In genomic region chr2:105405291-105405690, GRCh38 we compare ENCODE assay signal across 14 cellular contexts. TPM values are rescaled to one million over a fixed set of nuclear protein-coding genes. Genes with fewer than 3 reads are reported as not detected.
A peak's percentile ranks its signal among the peaks of the same experiment; 100 is the strongest.
DNase-seq lines count a peak whose midpoint lies in the region; ATAC-seq and TF ChIP-seq lines count a peak whose summit lies in the region.
"Had no signal": no experiment of that assay in that cellular context is flagged by ENCODE, and none has a peak within 500 bp of the region (broad histone marks: within the 10 kb centered on the region; RNA-seq: fewer than 3 reads in every experiment).

No MANE protein-coding gene starts in this region.

- no peaks in the 10 kb centered on the region for H3K9me3 Mint-ChIP-seq in natural killer cell
- H3K9me3 Mint-ChIP-seq: activated T-helper 17 cell treated with anti-CD3 and anti-CD28 coated beads, Interleukin-2, amount 50 U/mL, for 72 hours had no signal

- no peaks in the 10 kb centered on the region for H3K36me3 Mint-ChIP-seq in natural killer cell
- H3K36me3 Mint-ChIP-seq: brain had no signal

- H3K27ac Mint-ChIP-seq in natural killer cell = no peak overlapping the region
- H3K27ac Mint-ChIP-seq: activated T-helper 17 cell treated with anti-CD3 and anti-CD28 coated beads, Interleukin-2, amount 50 U/mL, for 72 hours had no signal

- DNase-seq in HK-2 (ENCODE audit: unreplicated experiment) (peak; percentile 61), mammary epithelial cell (no peak), left kidney (ENCODE audit: low read depth, low spot score) (peak; percentile 61), NCI-H1417 (lab: John Stamatoyannopoulos, UW) (no peak), natural killer cell (no peak), COLO829 (ENCODE audit: low spot score) (no peak), NCI-H510A treated with DMSO at 0.1 percent for 48 hours (lab: John Stamatoyannopoulos, UW) (no peak)
- DNase-seq: NCI-H187; NCI-H526; stimulated activated CD4-positive, alpha-beta T cell treated with anti-CD3 and anti-CD28 coated beads, Interleukin-2, amount 100 ng/mL, for 24 hours had no signal

- H3K4me1 ChIP-seq in ACC112 (ENCODE audit: control insufficient read depth, insufficient read depth, low read length, unreplicated experiment) = peaks cover 61% of the 10 kb centered on the region
- peaks cover 72% of the 10 kb centered on the region for H3K4me1 ChIP-seq in mammary epithelial cell (ENCODE audit: insufficient read depth, low read length)

- no peak for TF ChIP-seq CTCF in mammary epithelial cell (conservative IDR thresholded peaks at IDR 0.05 in 1 of 2, IDR thresholded peaks at IDR 0.05 in 1 of 2; ENCODE audit: extremely low read depth in 1 of 2, insufficient read depth in 1 of 2, low read depth in 1 of 2, low read length in 2 of 2)
- TF ChIP-seq CTCF in natural killer cell (IDR thresholded peaks at IDR 0.05) = no peak

- no peaks in the 10 kb centered on the region for H3K9me3 ChIP-seq in mammary epithelial cell (replicated peaks; ENCODE audit: insufficient read depth, low read length)
- H3K9me3 ChIP-seq: prostate gland had no signal

- H3K79me2 ChIP-seq in ACC112 (ENCODE audit: control insufficient read depth, insufficient read depth, low read length, unreplicated experiment) (peaks cover 4% of the 10 kb centered on the region), mammary epithelial cell (ENCODE audit: insufficient read depth, low read length) (no peaks in the 10 kb centered on the region)

- no peaks in the 10 kb centered on the region for H3K4me1 Mint-ChIP-seq in natural killer cell
- H3K4me1 Mint-ChIP-seq: activated T-helper 17 cell treated with anti-CD3 and anti-CD28 coated beads, Interleukin-2, amount 50 U/mL, for 72 hours had no signal

- H3K27ac ChIP-seq in ACC112 (ENCODE audit: low read depth, low read length) = peak overlapping the region; percentile 92
- H3K27ac ChIP-seq in mammary epithelial cell (ENCODE audit: insufficient read depth, low read depth, low read length) = peak overlapping the region; percentile 96

- no peak for ATAC-seq in natural killer cell
- ATAC-seq: activated T-helper 17 cell treated with anti-CD3 and anti-CD28 coated beads, Interleukin-2, amount 50 U/mL, for 72 hours had no signal

- CTCF ChIA-PET in mammary epithelial cell (lab: Charles Lee; ENCODE audit: low non-redundant PET) = no interaction called here

- TSS peak; percentile 76 for BruUV-seq in mammary epithelial cell (replicated peaks; lab: Mats Ljungman, UMichigan)

- no peaks in the 10 kb centered on the region for H3K27me3 ChIP-seq in ACC112 (ENCODE audit: insufficient read depth, low read length)
- H3K27me3 ChIP-seq in mammary epithelial cell (ENCODE audit: insufficient read depth, low read length) = no peaks in the 10 kb centered on the region

- dilution Hi-C loops in mammary epithelial cell (cut with HindIII; ENCODE audit: low sequenced_read_pairs) = no loop called here

- peak overlapping the region; percentile 2 for H2AFZ ChIP-seq in ACC112 (ENCODE audit: low read length, unreplicated experiment)
- no peak overlapping the region for H2AFZ ChIP-seq in mammary epithelial cell (ENCODE audit: low read depth, low read length)

- H3K36me3 ChIP-seq in ACC112 (ENCODE audit: insufficient read depth, low read length) (no peaks in the 10 kb centered on the region), mammary epithelial cell (ENCODE audit: insufficient read depth, low read length) (no peaks in the 10 kb centered on the region)
- H3K36me3 ChIP-seq: prostate gland had no signal

- peak overlapping the region; percentile 48; the same call in 1 of the 2 replicates for H3K4me3 ChIP-seq in ACC112 (ENCODE audit: low read depth, low read length)
- no peak overlapping the region for H3K4me3 ChIP-seq in mammary epithelial cell (replicated peaks in 1 of 3; ENCODE audit: insufficient read depth in 1 of 3, low read depth in 2 of 3, low read length in 3 of 3)
- H3K4me3 ChIP-seq: prostate gland had no signal

- 89% methylated on average over 4 of the region's 4 CpGs for WGBS in mammary epithelial cell (ENCODE audit: low coverage, missing lambda C conversion rate)

- in situ Hi-C loops in mammary epithelial cell (cut with MboI; ENCODE audit: low sequenced_read_pairs in 2 of 2) = no loop called here

- no peak overlapping the region for H3K4me2 ChIP-seq in mammary epithelial cell (ENCODE audit: insufficient read depth, low read depth, low read length)

- intact Hi-C loops in mammary epithelial cell (cut with micrococcal nuclease) = no loop called here
- intact Hi-C loops in natural killer cell (cut with micrococcal nuclease) = no loop called here

- H3K9ac ChIP-seq in mammary epithelial cell (ENCODE audit: insufficient read depth, low read length) = no peak overlapping the region

- no peak overlapping the region for H3K4me3 Mint-ChIP-seq in natural killer cell
- H3K4me3 Mint-ChIP-seq: activated T-helper 17 cell treated with anti-CD3 and anti-CD28 coated beads, Interleukin-2, amount 50 U/mL, for 72 hours; brain had no signal

- H3K27me3 Mint-ChIP-seq in natural killer cell (ENCODE audit: low read depth in 2 of 2) = peaks cover 5 to 40% of the 10 kb centered on the region in 2 donors

- no peaks in the 10 kb centered on the region for H4K20me1 ChIP-seq in mammary epithelial cell (ENCODE audit: insufficient read depth, low read length)

RNA-seq across cellular contexts. Expression of gene FHL2, which starts 6.4 kb away (rescaled TPM):
- total RNA-seq in mammary epithelial cell (100 to 1,000 TPM; 158 to 363 TPM), natural killer cell (1 to 10 TPM in 1 of 3 donors, under 1 TPM in 2; 0.26 to 1.3 (median 0.84) TPM)
- 280 TPM for polyA plus RNA-seq in mammary epithelial cell
- 170 TPM for polyA minus RNA-seq in mammary epithelial cell

Comparison
In these comparisons a context has a peak if more than half of its experiments do, and no peak if none do; other contexts are left out.
1. DNase-seq: peak in HK-2 (single experiment) and left kidney (single experiment); none in mammary epithelial cell (single experiment), NCI-H1417 (0 of 3), natural killer cell (single experiment), COLO829 (single experiment) and NCI-H510A treated with DMSO at 0.1 percent for 48 hours (single experiment).
2. RNA of gene FHL2, which starts 6.4 kb away (total RNA-seq): 158 to 363 TPM in mammary epithelial cell; 0.26 to 1.3 TPM in natural killer cell; every median in the first group is over 10 times any median in the second.